ENCODE assay signal across 1 cellular context in the genomic region with DNA sequence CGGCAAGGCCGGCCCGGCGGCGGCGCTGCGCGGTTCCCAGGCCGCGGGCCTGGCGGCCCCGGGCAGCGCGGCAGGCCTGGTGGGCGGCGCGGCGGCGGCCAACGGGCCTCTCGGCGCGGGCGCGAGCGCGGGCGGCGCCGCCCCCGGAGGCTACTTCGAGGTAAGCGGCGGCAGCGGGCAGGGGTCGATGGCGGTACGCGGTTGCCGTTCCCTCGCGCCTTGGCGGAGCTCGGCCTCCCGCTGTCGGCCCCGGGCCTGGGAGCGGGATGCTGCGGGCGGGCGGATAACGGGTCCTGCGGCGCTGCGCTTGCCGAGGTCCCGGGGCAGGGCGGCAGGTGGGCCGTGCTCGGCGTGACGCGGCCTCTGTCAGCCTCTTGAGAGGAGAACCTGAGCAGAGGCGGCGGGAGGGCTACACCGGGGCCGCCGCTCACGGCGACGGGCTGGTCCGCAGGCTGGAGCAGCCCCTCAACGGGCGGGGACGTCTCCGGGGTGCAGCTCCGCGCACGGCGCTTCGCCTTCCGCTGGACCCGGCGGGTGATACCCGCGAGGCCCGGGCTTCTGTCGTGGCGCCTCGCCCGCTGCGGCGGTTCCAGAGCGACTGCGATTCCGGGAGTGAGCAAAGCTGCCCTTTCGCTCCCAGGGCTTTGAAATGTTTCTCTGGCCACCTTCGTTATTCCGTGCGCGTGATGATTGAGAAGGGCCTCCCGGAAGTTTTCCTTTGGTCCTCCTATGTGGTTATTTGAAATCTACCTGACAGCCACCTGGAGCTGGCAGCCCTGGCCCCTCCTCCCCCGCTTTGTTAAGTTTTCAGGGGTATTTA.
TF ChIP-seq lines count a peak whose summit lies in the region.

No MANE protein-coding gene starts in this region.

TF ChIP-seq in HEK293, 187 proteins besides CTCF, POLR2A, EP300 and RAD21 (continued from another document and continues in another):
- TF ChIP-seq, protein P1, sequence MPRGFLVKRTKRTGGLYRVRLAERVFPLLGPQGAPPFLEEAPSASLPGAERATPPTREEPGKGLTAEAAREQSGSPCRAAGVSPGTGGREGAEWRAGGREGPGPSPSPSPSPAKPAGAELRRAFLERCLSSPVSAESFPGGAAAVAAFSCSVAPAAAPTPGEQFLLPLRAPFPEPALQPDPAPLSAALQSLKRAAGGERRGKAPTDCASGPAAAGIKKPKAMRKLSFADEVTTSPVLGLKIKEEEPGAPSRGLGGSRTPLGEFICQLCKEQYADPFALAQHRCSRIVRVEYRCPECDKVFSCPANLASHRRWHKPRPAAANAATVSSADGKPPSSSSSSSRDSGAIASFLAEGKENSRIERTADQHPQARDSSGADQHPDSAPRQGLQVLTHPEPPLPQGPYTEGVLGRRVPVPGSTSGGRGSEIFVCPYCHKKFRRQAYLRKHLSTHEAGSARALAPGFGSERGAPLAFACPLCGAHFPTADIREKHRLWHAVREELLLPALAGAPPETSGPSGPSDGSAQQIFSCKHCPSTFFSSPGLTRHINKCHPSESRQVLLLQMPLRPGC (tag by site-specific recombination; IDR thresholded peaks at IDR 0.05): no peak
- TF ChIP-seq ZSCAN23 (tag by site-specific recombination; IDR thresholded peaks at IDR 0.05) (no peak), ZNF311 (tag by site-specific recombination; IDR thresholded peaks at IDR 0.05; ENCODE audit: borderline replicate concordance) (no peak), ZNF600 (tag by site-specific recombination; IDR thresholded peaks at IDR 0.05) (no peak; the same call in none of the 2 replicates), SETDB1 (IDR thresholded peaks at IDR 0.05; ENCODE audit: insufficient read length, low read length) (no peak), ZNF843 (tag by site-specific recombination; IDR thresholded peaks at IDR 0.05) (no peak), OVOL3 (tag by site-specific recombination; IDR thresholded peaks at IDR 0.05) (no peak), KLF16 (tag by site-specific recombination; IDR thresholded peaks at IDR 0.05) (no peak), ZNF621 (tag by site-specific recombination; IDR thresholded peaks at IDR 0.05) (no peak), ZNF324 (tag by site-specific recombination; IDR thresholded peaks at IDR 0.05) (no peak), ZFHX2 (tag by site-specific recombination; conservative IDR thresholded peaks at IDR 0.05) (peak; percentile 16), ZNF561 (tag by site-specific recombination; IDR thresholded peaks at IDR 0.05; ENCODE audit: borderline replicate concordance) (peak; percentile 51; the same call in 1 of the 2 replicates), MZF1 (tag by site-specific recombination; IDR thresholded peaks at IDR 0.05; ENCODE audit: borderline replicate concordance) (no peak), ZNF133 (tag by site-specific recombination; IDR thresholded peaks at IDR 0.05) (no peak), ZNF394 (tag by site-specific recombination; IDR thresholded peaks at IDR 0.05; ENCODE audit: borderline replicate concordance) (no peak), ZNF302 (tag by site-specific recombination; IDR thresholded peaks at IDR 0.05; ENCODE audit: low read depth) (no peak), ZEB2 (tag by site-specific recombination; IDR thresholded peaks at IDR 0.05) (peak; percentile 69), IKZF3 (tag by site-specific recombination; IDR thresholded peaks at IDR 0.05) (no peak), ZNF623 (tag by site-specific recombination; IDR thresholded peaks at IDR 0.05) (no peak), SCRT2 (tag by site-specific recombination; IDR thresholded peaks at IDR 0.05) (no peak), ZNF701 (tag by site-specific recombination; IDR thresholded peaks at IDR 0.05) (no peak), ZNF544 (tag by site-specific recombination; IDR thresholded peaks at IDR 0.05) (no peak), SP3 (tag by site-specific recombination; IDR thresholded peaks at IDR 0.05) (no peak), ZFP41 (tag by site-specific recombination; IDR thresholded peaks at IDR 0.05; ENCODE audit: borderline replicate concordance) (no peak), HOXD13 (CRISPR knock-in tag; IDR thresholded peaks at IDR 0.05; ENCODE audit: borderline replicate concordance) (no peak)
- TF ChIP-seq, protein P2, sequence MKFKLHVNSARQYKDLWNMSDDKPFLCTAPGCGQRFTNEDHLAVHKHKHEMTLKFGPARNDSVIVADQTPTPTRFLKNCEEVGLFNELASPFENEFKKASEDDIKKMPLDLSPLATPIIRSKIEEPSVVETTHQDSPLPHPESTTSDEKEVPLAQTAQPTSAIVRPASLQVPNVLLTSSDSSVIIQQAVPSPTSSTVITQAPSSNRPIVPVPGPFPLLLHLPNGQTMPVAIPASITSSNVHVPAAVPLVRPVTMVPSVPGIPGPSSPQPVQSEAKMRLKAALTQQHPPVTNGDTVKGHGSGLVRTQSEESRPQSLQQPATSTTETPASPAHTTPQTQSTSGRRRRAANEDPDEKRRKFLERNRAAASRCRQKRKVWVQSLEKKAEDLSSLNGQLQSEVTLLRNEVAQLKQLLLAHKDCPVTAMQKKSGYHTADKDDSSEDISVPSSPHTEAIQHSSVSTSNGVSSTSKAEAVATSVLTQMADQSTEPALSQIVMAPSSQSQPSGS (tag by site-specific recombination; IDR thresholded peaks at IDR 0.05; ENCODE audit: low read depth): no peak
- TF ChIP-seq, protein P3, sequence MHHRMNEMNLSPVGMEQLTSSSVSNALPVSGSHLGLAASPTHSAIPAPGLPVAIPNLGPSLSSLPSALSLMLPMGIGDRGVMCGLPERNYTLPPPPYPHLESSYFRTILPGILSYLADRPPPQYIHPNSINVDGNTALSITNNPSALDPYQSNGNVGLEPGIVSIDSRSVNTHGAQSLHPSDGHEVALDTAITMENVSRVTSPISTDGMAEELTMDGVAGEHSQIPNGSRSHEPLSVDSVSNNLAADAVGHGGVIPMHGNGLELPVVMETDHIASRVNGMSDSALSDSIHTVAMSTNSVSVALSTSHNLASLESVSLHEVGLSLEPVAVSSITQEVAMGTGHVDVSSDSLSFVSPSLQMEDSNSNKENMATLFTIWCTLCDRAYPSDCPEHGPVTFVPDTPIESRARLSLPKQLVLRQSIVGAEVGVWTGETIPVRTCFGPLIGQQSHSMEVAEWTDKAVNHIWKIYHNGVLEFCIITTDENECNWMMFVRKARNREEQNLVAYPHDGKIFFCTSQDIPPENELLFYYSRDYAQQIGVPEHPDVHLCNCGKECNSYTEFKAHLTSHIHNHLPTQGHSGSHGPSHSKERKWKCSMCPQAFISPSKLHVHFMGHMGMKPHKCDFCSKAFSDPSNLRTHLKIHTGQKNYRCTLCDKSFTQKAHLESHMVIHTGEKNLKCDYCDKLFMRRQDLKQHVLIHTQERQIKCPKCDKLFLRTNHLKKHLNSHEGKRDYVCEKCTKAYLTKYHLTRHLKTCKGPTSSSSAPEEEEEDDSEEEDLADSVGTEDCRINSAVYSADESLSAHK (tag by site-specific recombination; IDR thresholded peaks at IDR 0.05): no peak
- TF ChIP-seq, protein P4, sequence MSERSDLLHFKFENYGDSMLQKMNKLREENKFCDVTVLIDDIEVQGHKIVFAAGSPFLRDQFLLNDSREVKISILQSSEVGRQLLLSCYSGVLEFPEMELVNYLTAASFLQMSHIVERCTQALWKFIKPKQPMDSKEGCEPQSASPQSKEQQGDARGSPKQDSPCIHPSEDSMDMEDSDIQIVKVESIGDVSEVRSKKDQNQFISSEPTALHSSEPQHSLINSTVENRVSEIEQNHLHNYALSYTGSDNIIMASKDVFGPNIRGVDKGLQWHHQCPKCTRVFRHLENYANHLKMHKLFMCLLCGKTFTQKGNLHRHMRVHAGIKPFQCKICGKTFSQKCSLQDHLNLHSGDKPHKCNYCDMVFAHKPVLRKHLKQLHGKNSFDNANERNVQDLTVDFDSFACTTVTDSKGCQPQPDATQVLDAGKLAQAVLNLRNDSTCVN (tag by site-specific recombination; optimal IDR thresholded peaks at IDR 0.05): peak; percentile 87
- TF ChIP-seq, protein P5, sequence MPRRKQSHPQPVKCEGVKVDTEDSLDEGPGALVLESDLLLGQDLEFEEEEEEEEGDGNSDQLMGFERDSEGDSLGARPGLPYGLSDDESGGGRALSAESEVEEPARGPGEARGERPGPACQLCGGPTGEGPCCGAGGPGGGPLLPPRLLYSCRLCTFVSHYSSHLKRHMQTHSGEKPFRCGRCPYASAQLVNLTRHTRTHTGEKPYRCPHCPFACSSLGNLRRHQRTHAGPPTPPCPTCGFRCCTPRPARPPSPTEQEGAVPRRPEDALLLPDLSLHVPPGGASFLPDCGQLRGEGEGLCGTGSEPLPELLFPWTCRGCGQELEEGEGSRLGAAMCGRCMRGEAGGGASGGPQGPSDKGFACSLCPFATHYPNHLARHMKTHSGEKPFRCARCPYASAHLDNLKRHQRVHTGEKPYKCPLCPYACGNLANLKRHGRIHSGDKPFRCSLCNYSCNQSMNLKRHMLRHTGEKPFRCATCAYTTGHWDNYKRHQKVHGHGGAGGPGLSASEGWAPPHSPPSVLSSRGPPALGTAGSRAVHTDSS (tag by site-specific recombination; IDR thresholded peaks at IDR 0.05): no peak
- TF ChIP-seq, protein P6, sequence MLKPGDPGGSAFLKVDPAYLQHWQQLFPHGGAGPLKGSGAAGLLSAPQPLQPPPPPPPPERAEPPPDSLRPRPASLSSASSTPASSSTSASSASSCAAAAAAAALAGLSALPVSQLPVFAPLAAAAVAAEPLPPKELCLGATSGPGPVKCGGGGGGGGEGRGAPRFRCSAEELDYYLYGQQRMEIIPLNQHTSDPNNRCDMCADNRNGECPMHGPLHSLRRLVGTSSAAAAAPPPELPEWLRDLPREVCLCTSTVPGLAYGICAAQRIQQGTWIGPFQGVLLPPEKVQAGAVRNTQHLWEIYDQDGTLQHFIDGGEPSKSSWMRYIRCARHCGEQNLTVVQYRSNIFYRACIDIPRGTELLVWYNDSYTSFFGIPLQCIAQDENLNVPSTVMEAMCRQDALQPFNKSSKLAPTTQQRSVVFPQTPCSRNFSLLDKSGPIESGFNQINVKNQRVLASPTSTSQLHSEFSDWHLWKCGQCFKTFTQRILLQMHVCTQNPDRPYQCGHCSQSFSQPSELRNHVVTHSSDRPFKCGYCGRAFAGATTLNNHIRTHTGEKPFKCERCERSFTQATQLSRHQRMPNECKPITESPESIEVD (tag by site-specific recombination; IDR thresholded peaks at IDR 0.05): no peak
- TF ChIP-seq, protein P7, sequence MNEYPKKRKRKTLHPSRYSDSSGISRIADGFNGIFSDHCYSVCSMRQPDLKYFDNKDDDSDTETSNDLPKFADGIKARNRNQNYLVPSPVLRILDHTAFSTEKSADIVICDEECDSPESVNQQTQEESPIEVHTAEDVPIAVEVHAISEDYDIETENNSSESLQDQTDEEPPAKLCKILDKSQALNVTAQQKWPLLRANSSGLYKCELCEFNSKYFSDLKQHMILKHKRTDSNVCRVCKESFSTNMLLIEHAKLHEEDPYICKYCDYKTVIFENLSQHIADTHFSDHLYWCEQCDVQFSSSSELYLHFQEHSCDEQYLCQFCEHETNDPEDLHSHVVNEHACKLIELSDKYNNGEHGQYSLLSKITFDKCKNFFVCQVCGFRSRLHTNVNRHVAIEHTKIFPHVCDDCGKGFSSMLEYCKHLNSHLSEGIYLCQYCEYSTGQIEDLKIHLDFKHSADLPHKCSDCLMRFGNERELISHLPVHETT (tag by site-specific recombination; IDR thresholded peaks at IDR 0.05): no peak
- TF ChIP-seq, protein P8, sequence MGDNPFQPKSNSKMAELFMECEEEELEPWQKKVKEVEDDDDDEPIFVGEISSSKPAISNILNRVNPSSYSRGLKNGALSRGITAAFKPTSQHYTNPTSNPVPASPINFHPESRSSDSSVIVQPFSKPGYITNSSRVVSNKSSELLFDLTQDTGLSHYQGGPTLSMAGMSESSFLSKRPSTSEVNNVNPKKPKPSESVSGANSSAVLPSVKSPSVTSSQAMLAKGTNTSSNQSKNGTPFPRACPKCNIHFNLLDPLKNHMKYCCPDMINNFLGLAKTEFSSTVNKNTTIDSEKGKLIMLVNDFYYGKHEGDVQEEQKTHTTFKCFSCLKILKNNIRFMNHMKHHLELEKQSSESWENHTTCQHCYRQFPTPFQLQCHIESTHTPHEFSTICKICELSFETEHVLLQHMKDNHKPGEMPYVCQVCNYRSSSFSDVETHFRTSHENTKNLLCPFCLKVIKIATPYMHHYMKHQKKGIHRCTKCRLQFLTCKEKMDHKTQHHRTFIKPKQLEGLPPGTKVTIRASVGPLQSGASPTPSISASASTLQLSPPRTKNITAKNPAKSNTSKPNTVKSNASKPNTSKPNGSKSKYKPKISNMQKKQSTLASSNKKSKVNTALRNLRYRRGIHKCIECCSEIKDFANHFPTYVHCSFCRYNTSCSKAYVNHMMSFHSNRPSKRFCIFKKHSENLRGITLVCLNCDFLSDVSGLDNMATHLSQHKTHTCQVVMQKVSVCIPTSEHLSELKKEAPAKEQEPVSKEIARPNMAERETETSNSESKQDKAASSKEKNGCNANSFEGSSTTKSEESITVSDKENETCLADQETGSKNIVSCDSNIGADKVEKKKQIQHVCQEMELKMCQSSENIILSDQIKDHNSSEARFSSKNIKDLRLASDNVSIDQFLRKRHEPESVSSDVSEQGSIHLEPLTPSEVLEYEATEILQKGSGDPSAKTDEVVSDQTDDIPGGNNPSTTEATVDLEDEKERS (tag by site-specific recombination; IDR thresholded peaks at IDR 0.05): no peak
- TF ChIP-seq, protein P9, sequence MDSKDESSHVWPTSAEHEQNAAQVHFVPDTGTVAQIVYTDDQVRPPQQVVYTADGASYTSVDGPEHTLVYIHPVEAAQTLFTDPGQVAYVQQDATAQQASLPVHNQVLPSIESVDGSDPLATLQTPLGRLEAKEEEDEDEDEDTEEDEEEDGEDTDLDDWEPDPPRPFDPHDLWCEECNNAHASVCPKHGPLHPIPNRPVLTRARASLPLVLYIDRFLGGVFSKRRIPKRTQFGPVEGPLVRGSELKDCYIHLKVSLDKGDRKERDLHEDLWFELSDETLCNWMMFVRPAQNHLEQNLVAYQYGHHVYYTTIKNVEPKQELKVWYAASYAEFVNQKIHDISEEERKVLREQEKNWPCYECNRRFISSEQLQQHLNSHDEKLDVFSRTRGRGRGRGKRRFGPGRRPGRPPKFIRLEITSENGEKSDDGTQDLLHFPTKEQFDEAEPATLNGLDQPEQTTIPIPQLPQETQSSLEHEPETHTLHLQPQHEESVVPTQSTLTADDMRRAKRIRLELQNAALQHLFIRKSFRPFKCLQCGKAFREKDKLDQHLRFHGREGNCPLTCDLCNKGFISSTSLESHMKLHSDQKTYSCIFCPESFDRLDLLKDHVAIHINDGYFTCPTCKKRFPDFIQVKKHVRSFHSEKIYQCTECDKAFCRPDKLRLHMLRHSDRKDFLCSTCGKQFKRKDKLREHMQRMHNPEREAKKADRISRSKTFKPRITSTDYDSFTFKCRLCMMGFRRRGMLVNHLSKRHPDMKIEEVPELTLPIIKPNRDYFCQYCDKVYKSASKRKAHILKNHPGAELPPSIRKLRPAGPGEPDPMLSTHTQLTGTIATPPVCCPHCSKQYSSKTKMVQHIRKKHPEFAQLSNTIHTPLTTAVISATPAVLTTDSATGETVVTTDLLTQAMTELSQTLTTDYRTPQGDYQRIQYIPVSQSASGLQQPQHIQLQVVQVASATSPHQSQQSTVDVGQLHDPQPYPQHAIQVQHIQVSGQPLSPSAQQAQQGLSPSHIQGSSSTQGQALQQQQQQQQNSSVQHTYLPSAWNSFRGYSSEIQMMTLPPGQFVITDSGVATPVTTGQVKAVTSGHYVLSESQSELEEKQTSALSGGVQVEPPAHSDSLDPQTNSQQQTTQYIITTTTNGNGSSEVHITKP (tag by site-specific recombination; IDR thresholded peaks at IDR 0.05): no peak
